Comparison of ENCODE assay signal across 8 cellular contexts in genomic region chr3:45688882-45689786, GRCh38.
DNase-seq lines count a peak whose midpoint lies in the region; ATAC-seq and TF ChIP-seq lines count a peak whose summit lies in the region.

Gene SACM1L (plus strand): TSS chr3:45689396. CDS start chr3:45689466, 70 bp downstream.

- no peaks in the 10 kb centered on the region for H3K9me2 ChIP-seq in MM.1S (replicated peaks; ENCODE audit: insufficient read depth, low read length)

- peak within 1 kb of the TSS; percentile 71 for H2AFZ ChIP-seq in MM.1S (ENCODE audit: low read length)

- H4K20me1 ChIP-seq in MM.1S (ENCODE audit: insufficient read depth, low read length): no peaks in the 10 kb centered on the region; the same call in 1 of the 2 replicates

- H3K36me3 Mint-ChIP-seq in nephron progenitor cell (ENCODE audit: low read depth): peaks cover 9% of the 10 kb centered on the region

- H3K79me2 ChIP-seq in MM.1S (ENCODE audit: low read length): peaks cover 48% of the 10 kb centered on the region

- H3K27me3 Mint-ChIP-seq in nephron progenitor cell (ENCODE audit: low read depth, poor library complexity): peaks cover 12% of the 10 kb centered on the region
- no peaks in the 10 kb centered on the region for H3K27me3 Mint-ChIP-seq in stimulated activated naive CD8-positive, alpha-beta T cell treated with anti-CD3 and anti-CD28 coated beads, Interleukin-15, amount 100 ng/mL, for 72 hours

- H3K27ac Mint-ChIP-seq in nephron progenitor cell: peak within 1 kb of the TSS; percentile 99
- peak within 1 kb of the TSS; percentile 91 to 100 for H3K27ac Mint-ChIP-seq in stimulated activated naive CD8-positive, alpha-beta T cell treated with anti-CD3 and anti-CD28 coated beads, Interleukin-15, amount 100 ng/mL, for 72 hours

- peak within 1 kb of the TSS; percentile 79 for H3K4me2 ChIP-seq in MM.1S (ENCODE audit: low read depth, low read length)

- no peak for TF ChIP-seq CTCF in MM.1S (IDR thresholded peaks at IDR 0.05; ENCODE audit: low read length)
- TF ChIP-seq CTCF in nephron progenitor cell (IDR thresholded peaks at IDR 0.05): no peak

- peaks cover 4% of the 10 kb centered on the region for H3K9me3 Mint-ChIP-seq in nephron progenitor cell
- H3K9me3 Mint-ChIP-seq in stimulated activated naive CD8-positive, alpha-beta T cell treated with anti-CD3 and anti-CD28 coated beads, Interleukin-15, amount 100 ng/mL, for 72 hours: no peaks in the 10 kb centered on the region

- peak within 1 kb of the TSS; percentile 86 for H3K4me3 ChIP-seq in HAP-1
- H3K4me3 ChIP-seq in MM.1S (ENCODE audit: low read length): peak within 1 kb of the TSS; percentile 89

- peak; percentile 98 for DNase-seq in HAP-1 (ENCODE audit: low spot score in 2 of 2)
- DNase-seq in MM.1S: peak; percentile 99
- DNase-seq in SIG-M5 (lab: John Stamatoyannopoulos, UW): peak; percentile 96
- DNase-seq in activated gamma-delta T cell (lab: John Stamatoyannopoulos, UW): peak; percentile 94
- peak; percentile 97 for DNase-seq in fibroblast of the conjunctiva (ENCODE audit: low read depth)
- DNase-seq in nephron progenitor cell: peak; percentile 98
- peak; percentile 98 to 100 for DNase-seq in stimulated activated naive CD8-positive, alpha-beta T cell treated with anti-CD3 and anti-CD28 coated beads, Interleukin-15, amount 100 ng/mL, for 72 hours

- peaks cover 6% of the 10 kb centered on the region; the same call in 1 of the 2 replicates for H3K36me3 ChIP-seq in ES-I3 (ENCODE audit: insufficient read depth, low read length)
- peaks cover 5% of the 10 kb centered on the region for H3K36me3 ChIP-seq in HAP-1 (replicated peaks)
- no peaks in the 10 kb centered on the region; the same call in 1 of the 2 replicates for H3K36me3 ChIP-seq in MM.1S (replicated peaks; ENCODE audit: insufficient read depth, low read length)

- no peaks in the 10 kb centered on the region for H3K27me3 ChIP-seq in HAP-1 (ENCODE audit: low read depth)
- no peaks in the 10 kb centered on the region for H3K27me3 ChIP-seq in MM.1S (replicated peaks; ENCODE audit: insufficient read depth, low read length)

- peak; percentile 90 for ATAC-seq in stimulated activated naive CD8-positive, alpha-beta T cell treated with anti-CD3 and anti-CD28 coated beads, Interleukin-15, amount 100 ng/mL, for 72 hours

- H3K4me1 ChIP-seq in ES-I3 (ENCODE audit: insufficient read depth, low read length) (peaks cover 17% of the 10 kb centered on the region), HAP-1 (peaks cover 10% of the 10 kb centered on the region), MM.1S (ENCODE audit: low read length) (peaks cover 31% of the 10 kb centered on the region)

- H3K27ac ChIP-seq in MM.1S (ENCODE audit: low read length): peak within 1 kb of the TSS; percentile 79

- H3K9me3 ChIP-seq in ES-I3 (ENCODE audit: control insufficient read depth, insufficient read depth, low read length): no peaks in the 10 kb centered on the region
- H3K9me3 ChIP-seq in HAP-1: no peaks in the 10 kb centered on the region
- H3K9me3 ChIP-seq in MM.1S (replicated peaks; ENCODE audit: insufficient read depth, low read length): no peaks in the 10 kb centered on the region

- peaks cover 56% of the 10 kb centered on the region for H3F3A ChIP-seq in MM.1S (ENCODE audit: insufficient read depth, low read length)

- in situ Hi-C loops in HAP-1 (cut with MboI; ENCODE audit: low sequenced_read_pairs): no loop called here

- H3K4me1 Mint-ChIP-seq in nephron progenitor cell: peaks cover 39% of the 10 kb centered on the region
- peaks cover 51% of the 10 kb centered on the region for H3K4me1 Mint-ChIP-seq in stimulated activated naive CD8-positive, alpha-beta T cell treated with anti-CD3 and anti-CD28 coated beads, Interleukin-15, amount 100 ng/mL, for 72 hours

- peak within 1 kb of the TSS; percentile 95 for H3K9ac ChIP-seq in ES-I3 (ENCODE audit: low read depth, low read length)
- peak within 1 kb of the TSS; percentile 84 for H3K9ac ChIP-seq in MM.1S (ENCODE audit: low read length)

- peak within 1 kb of the TSS; percentile 91 for H3K4me3 Mint-ChIP-seq in nephron progenitor cell
- peak within 1 kb of the TSS; percentile 82 for H3K4me3 Mint-ChIP-seq in stimulated activated naive CD8-positive, alpha-beta T cell treated with anti-CD3 and anti-CD28 coated beads, Interleukin-15, amount 100 ng/mL, for 72 hours

Comparison
In these comparisons a context has a peak if more than half of its experiments do, and no peak if none do; other contexts are left out.
1. Peak in every context shown above with its lines: DNase-seq, ATAC-seq, H3K4me3 ChIP-seq and H3K27ac ChIP-seq.